26 cellular contexts compared by ENCODE assay signal in genomic region chr6:161073940-161074339, GRCh38.
"Had no signal": no experiment of that assay in that cellular context is flagged by ENCODE, and none has a peak within 500 bp of the region (broad histone marks: within the 10 kb centered on the region; RNA-seq: fewer than 3 reads in every experiment).

No MANE protein-coding gene starts in this region.

- H3K9me3 ChIP-seq: esophagus squamous epithelium, left ventricle myocardium inferior, lower lobe of right lung, ovary, psoas muscle, right lobe of liver, thoracic aorta, tibial nerve, upper lobe of left lung had no signal

- H3K27me3 ChIP-seq: dorsolateral prefrontal cortex, esophagus squamous epithelium, ovary, right lobe of liver, tibial nerve, upper lobe of left lung had no signal

- H3K4me3 ChIP-seq: dorsolateral prefrontal cortex, esophagus squamous epithelium, left ventricle myocardium inferior, lower lobe of right lung, ovary, psoas muscle, right lobe of liver, thoracic aorta, tibial nerve, upper lobe of left lung had no signal

- DNase-seq: dorsolateral prefrontal cortex; effector CD4-positive, alpha-beta T cell; erythroblast; esophagus squamous epithelium; foreskin melanocyte; glutamatergic neuron; hypothalamus; immature natural killer cell; islet precursor cell; kidney glomerular epithelial cell; left colon; left ventricle myocardium inferior; lower lobe of right lung; naive thymus-derived CD8-positive, alpha-beta T cell; occipital lobe; ovary; posterior cingulate gyrus; psoas muscle; right lobe of liver; small intestine; stimulated activated CD4-positive, alpha-beta T cell treated with anti-CD3 and anti-CD28 coated beads, Interleukin-15, amount 100 ng/mL, for 24 hours; stimulated activated CD4-positive, alpha-beta T cell treated with anti-CD3 and anti-CD28 coated beads, Interleukin-2, amount 100 ng/mL, for 48 hours; stimulated activated naive B cell treated with anti-CD40 and anti-IgM and Interleukin-4, amounts not matched to agents 10 μg/mL and 1 μg/mL and 100 μg/mL, for 72 hours; upper lobe of left lung had no signal

- H3K27ac ChIP-seq: dorsolateral prefrontal cortex, esophagus squamous epithelium, left ventricle myocardium inferior, lower lobe of right lung, ovary, psoas muscle, right lobe of liver, thoracic aorta, tibial nerve, upper lobe of left lung had no signal

- H3K36me3 ChIP-seq: ovary, right lobe of liver had no signal

- H3K4me1 ChIP-seq: esophagus squamous epithelium, lower lobe of right lung, psoas muscle, right lobe of liver, tibial nerve, upper lobe of left lung had no signal
